9 cellular contexts compared by ENCODE assay signal in the genomic region with DNA sequence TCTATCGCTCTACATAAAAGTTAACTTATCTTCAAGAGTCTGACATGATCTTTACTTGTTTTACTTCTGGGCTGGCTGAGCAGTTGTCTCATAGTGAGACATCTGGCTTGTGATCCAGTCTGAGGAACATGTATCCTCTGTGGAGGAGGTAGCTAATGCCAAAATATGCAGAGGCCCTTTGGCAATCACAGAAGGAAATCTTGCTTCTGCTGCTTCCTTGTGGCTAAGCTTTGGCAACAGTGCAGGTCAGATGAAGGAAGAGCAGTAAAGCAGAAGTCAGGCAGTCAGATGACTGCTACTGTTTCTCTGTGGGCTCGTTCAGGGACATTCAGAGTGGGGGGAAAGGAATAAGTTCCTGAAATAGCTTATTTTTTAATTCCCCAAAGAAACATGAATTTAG. TPM values are rescaled to one million over a fixed set of nuclear protein-coding genes. Genes with fewer than 3 reads are reported as not detected.
A peak's percentile ranks its signal among the peaks of the same experiment; 100 is the strongest.
DNase-seq lines count a peak whose midpoint lies in the region; ATAC-seq and TF ChIP-seq lines count a peak whose summit lies in the region.
"Had no signal": no experiment of that assay in that cellular context is flagged by ENCODE, and none has a peak within 500 bp of the region (broad histone marks: within the 10 kb centered on the region; RNA-seq: fewer than 3 reads in every experiment).

No MANE protein-coding gene starts in this region.

- no peaks in the 10 kb centered on the region for H3K79me2 ChIP-seq in Loucy (ENCODE audit: insufficient read depth, low read length)

- no peaks in the 10 kb centered on the region for H3K9me2 ChIP-seq in Loucy (replicated peaks; ENCODE audit: low read depth, low read length)

- peak overlapping the region; percentile 12 for H3K9ac ChIP-seq in Loucy (ENCODE audit: low read depth, low read length, poor library complexity, severe bottlenecking)

- H3K4me1 Mint-ChIP-seq in T-helper 17 cell: peaks cover 16% of the 10 kb centered on the region

- H3K4me3 ChIP-seq in Loucy (ENCODE audit: low read length, poor library complexity, severe bottlenecking) (no peak overlapping the region), cardiac fibroblast (replicated peaks in 1 of 2; ENCODE audit: low read depth in 2 of 2, low read length in 2 of 2) (no peak overlapping the region), muscle layer of duodenum (ENCODE audit: low read depth in 1 of 2, low read length in 2 of 2) (no peak overlapping the region)

- H4K20me1 ChIP-seq in Loucy (ENCODE audit: insufficient read depth, low read length, poor library complexity, severe bottlenecking): no peaks in the 10 kb centered on the region

- H3K4me1 ChIP-seq in Loucy (ENCODE audit: insufficient read depth, low read length, poor library complexity, severe bottlenecking): peaks cover 31% of the 10 kb centered on the region
- H3K4me1 ChIP-seq in muscle layer of duodenum (ENCODE audit: control insufficient read depth in 1 of 2, insufficient read depth in 2 of 2, low read length in 2 of 2): peaks cover 0 to 7% of the 10 kb centered on the region in 2 donors

- DNase-seq in AG09319 (ENCODE audit: extremely low read depth, low read depth): peak; percentile 80
- DNase-seq in cardiac fibroblast (ENCODE audit: low read depth in 2 of 2): peak; percentile 87 to 93
- no peak for DNase-seq in NCI-H69 (lab: John Stamatoyannopoulos, UW)
- DNase-seq in T-helper 17 cell: no peak
- DNase-seq in NCI-H2081 (lab: John Stamatoyannopoulos, UW): no peak
- DNase-seq: DMS79 treated with DMSO at 0.1 percent for 48 hours had no signal

- peak overlapping the region; percentile 3 for H3K4me2 ChIP-seq in Loucy (ENCODE audit: low read depth, low read length, poor library complexity, severe bottlenecking)

- peak overlapping the region; percentile 83 for H2AFZ ChIP-seq in Loucy (ENCODE audit: low read length)

- H3K36me3 ChIP-seq in Loucy (ENCODE audit: insufficient read depth, low read length) (no peaks in the 10 kb centered on the region), muscle layer of duodenum (ENCODE audit: control insufficient read depth in 1 of 2, insufficient read depth in 2 of 2, low read length in 2 of 2) (no peaks in the 10 kb centered on the region)

- no peak overlapping the region for H3K27ac Mint-ChIP-seq in T-helper 17 cell

- no peaks in the 10 kb centered on the region for H3K9me3 ChIP-seq in Loucy (ENCODE audit: insufficient read depth, low read depth, low read length)
- no peaks in the 10 kb centered on the region for H3K9me3 ChIP-seq in muscle layer of duodenum (ENCODE audit: control insufficient read depth in 1 of 2, low read length in 2 of 2)
- H3K9me3 ChIP-seq in T-helper 17 cell (ENCODE audit: control insufficient read depth, low read length, poor library complexity, severe bottlenecking): no peaks in the 10 kb centered on the region

- peak overlapping the region; percentile 47 for H3K27ac ChIP-seq in muscle layer of duodenum (ENCODE audit: low read length)

- no peaks in the 10 kb centered on the region for H3K36me3 Mint-ChIP-seq in T-helper 17 cell (ENCODE audit: low read depth)

- ATAC-seq in GM19397 (IDR thresholded peaks at IDR 0.05; ENCODE audit: unreplicated experiment): no peak
- ATAC-seq in T-helper 17 cell: no peak

- no peak overlapping the region for H3K4me3 Mint-ChIP-seq in T-helper 17 cell

- H3F3A ChIP-seq in Loucy (ENCODE audit: low read depth): peaks cover 7% of the 10 kb centered on the region; the same call in 1 of the 2 replicates

- TF ChIP-seq CTCF in AG09319 (IDR thresholded peaks at IDR 0.05; ENCODE audit: low read depth, low read length) (peak; percentile 49), Loucy (conservative IDR thresholded peaks at IDR 0.05; ENCODE audit: low read length) (no peak), cardiac fibroblast (IDR thresholded peaks at IDR 0.05; ENCODE audit: low read depth, low read length) (no peak)

- peaks cover 28% of the 10 kb centered on the region for H3K27me3 Mint-ChIP-seq in T-helper 17 cell

- H3K27me3 ChIP-seq in Loucy (ENCODE audit: insufficient read depth, low read length, poor library complexity, severe bottlenecking): no peaks in the 10 kb centered on the region
- H3K27me3 ChIP-seq in muscle layer of duodenum (ENCODE audit: low read depth, low read length): no peaks in the 10 kb centered on the region

RNA-seq across cellular contexts. Expression of gene DOK1, which starts 22.3 kb away (rescaled TPM):
- 10 to 100 TPM in 1 of 2 donors, 1 to 10 TPM in 1; 8.3 to 14.6 TPM for total RNA-seq in T-helper 17 cell

RNA-seq across cellular contexts. Expression of gene LOXL3, which starts 23.1 kb away (rescaled TPM):
- 1 to 10 TPM in 1 of 2 donors, under 1 TPM in 1; 0.75 to 2.0 TPM for total RNA-seq in T-helper 17 cell

RNA-seq across cellular contexts. Expression of gene HTRA2, which starts 47.1 kb away (rescaled TPM):
- 10 to 100 TPM; 18.5 to 21.4 TPM for total RNA-seq in T-helper 17 cell

RNA-seq across cellular contexts. Expression of gene AUP1, which starts 47.3 kb away (rescaled TPM):
- 100 to 1,000 TPM; 139 to 153 TPM for total RNA-seq in T-helper 17 cell

RNA-seq across cellular contexts. Expression of gene DQX1, which starts 50.8 kb away (rescaled TPM):
- under 1 TPM in 1 of 2 donors, not detected in 1; 0.23 TPM for total RNA-seq in T-helper 17 cell

Comparison
In these comparisons a context has a peak if more than half of its experiments do, and no peak if none do; other contexts are left out.
1. DNase-seq: peak in AG09319 (single experiment) and cardiac fibroblast (2 of 2); none in NCI-H69 (single experiment), T-helper 17 cell (0 of 3) and NCI-H2081 (0 of 2).